Comparison of ENCODE assay signal across 22 cellular contexts in genomic region chr16:48049832-48050231, GRCh38.
A peak's percentile ranks its signal among the peaks of the same experiment; 100 is the strongest.
DNase-seq lines count a peak whose midpoint lies in the region; ATAC-seq and TF ChIP-seq lines count a peak whose summit lies in the region.
"Had no signal": no experiment of that assay in that cellular context is flagged by ENCODE, and none has a peak within 500 bp of the region (broad histone marks: within the 10 kb centered on the region; RNA-seq: fewer than 3 reads in every experiment).

No MANE protein-coding gene starts in this region.

- no peaks in the 10 kb centered on the region for H3K27me3 Mint-ChIP-seq in endodermal cell (ENCODE audit: insufficient read depth)
- peaks cover 5% of the 10 kb centered on the region for H3K27me3 Mint-ChIP-seq in neural progenitor cell (ENCODE audit: insufficient read depth, low read depth)

- WGBS in endodermal cell (ENCODE audit: insufficient coverage in 1 of 2, insufficient read length in 1 of 2), 2 experiments: 87 to 88% methylated on average over 3 of the region's 3 CpGs

- H3K4me1 ChIP-seq in endodermal cell (ENCODE audit: control insufficient read depth, insufficient read depth, low read length): peaks cover 33% of the 10 kb centered on the region
- peaks cover 26% of the 10 kb centered on the region for H3K4me1 ChIP-seq in neural progenitor cell

- H3K4me1 Mint-ChIP-seq in endodermal cell: peaks cover 53% of the 10 kb centered on the region
- peaks cover 20% of the 10 kb centered on the region for H3K4me1 Mint-ChIP-seq in neural progenitor cell

- ATAC-seq in HG02885 (IDR thresholded peaks at IDR 0.05; ENCODE audit: poor library complexity, unreplicated experiment) (no peak), GM18907 (IDR thresholded peaks at IDR 0.05; ENCODE audit: unreplicated experiment) (no peak)
- ATAC-seq: A549; CD8-positive, alpha-beta T cell; HCT116; HepG2 had no signal

- H4K20me1 ChIP-seq in neural progenitor cell (ENCODE audit: low read depth): no peaks in the 10 kb centered on the region
- H4K20me1 ChIP-seq: BLaER1 had no signal

- H3F3A ChIP-seq in neural progenitor cell (ENCODE audit: low read depth): peaks cover 6% of the 10 kb centered on the region

- no peaks in the 10 kb centered on the region for H3K9me3 Mint-ChIP-seq in endodermal cell
- H3K9me3 Mint-ChIP-seq in neural progenitor cell: no peaks in the 10 kb centered on the region
- H3K9me3 Mint-ChIP-seq: CD14-positive monocyte; CD8-positive, alpha-beta T cell; IgD-negative memory B cell had no signal

- H3K27ac Mint-ChIP-seq in endodermal cell (no peak overlapping the region), neural progenitor cell (peak overlapping the region; percentile 82)
- H3K27ac Mint-ChIP-seq: CD14-positive monocyte; CD8-positive, alpha-beta T cell; IgD-negative memory B cell had no signal

- H3K9me3 ChIP-seq in endodermal cell (ENCODE audit: control insufficient read depth, low read length) (peaks cover 4% of the 10 kb centered on the region), neural progenitor cell (ENCODE audit: low read depth) (no peaks in the 10 kb centered on the region)
- H3K9me3 ChIP-seq: A549, BLaER1 had no signal

- H3K4me3 Mint-ChIP-seq in endodermal cell (no peak overlapping the region), neural progenitor cell (no peak overlapping the region)
- H3K4me3 Mint-ChIP-seq: CD14-positive monocyte; CD8-positive, alpha-beta T cell; IgD-negative memory B cell had no signal

- peak overlapping the region; percentile 16 for H3K4me3 ChIP-seq in endodermal cell (ENCODE audit: low read length)
- H3K4me3 ChIP-seq in neural progenitor cell: no peak overlapping the region
- H3K4me3 ChIP-seq: A549, BLaER1 had no signal

- H3K27me3 ChIP-seq in endodermal cell (ENCODE audit: control insufficient read depth, insufficient read depth, low read length, poor library complexity, severe bottlenecking): no peaks in the 10 kb centered on the region
- no peaks in the 10 kb centered on the region for H3K27me3 ChIP-seq in neural progenitor cell
- H3K27me3 ChIP-seq: BLaER1 had no signal

- peak; percentile 10 for DNase-seq in DMS53 (lab: John Stamatoyannopoulos, UW)
- DNase-seq in DMS53 treated with DMSO at 0.1 percent for 48 hours (lab: John Stamatoyannopoulos, UW; ENCODE audit: unreplicated experiment): no peak
- DNase-seq in M059J (ENCODE audit: low read depth): peak; percentile 26
- DNase-seq in endodermal cell: no peak
- no peak for DNase-seq in neural progenitor cell (ENCODE audit: low spot score)
- DNase-seq: AML-193; Calu3; CD8-positive, alpha-beta T cell; DMS 273 treated with DMSO at 0.1 percent for 48 hours; DMS79; GDM1; GOT3; H7 had no signal

- H3K4me2 ChIP-seq in neural progenitor cell: no peak overlapping the region
- H3K4me2 ChIP-seq: A549, BLaER1 had no signal

- H3K27ac ChIP-seq in endodermal cell (ENCODE audit: low read depth, low read length) (no peak overlapping the region), neural progenitor cell (no peak overlapping the region)
- H3K27ac ChIP-seq: 22Rv1, A549, BLaER1 had no signal

- no peaks in the 10 kb centered on the region for H3K36me3 ChIP-seq in endodermal cell (ENCODE audit: control insufficient read depth, insufficient read depth, low read length)
- no peaks in the 10 kb centered on the region for H3K36me3 ChIP-seq in neural progenitor cell
- H3K36me3 ChIP-seq: BLaER1 had no signal

- no peak overlapping the region for H3K9ac ChIP-seq in endodermal cell (ENCODE audit: extremely low read depth, low read length, poor library complexity, severe bottlenecking)
- no peak overlapping the region for H3K9ac ChIP-seq in neural progenitor cell
- H3K9ac ChIP-seq: BLaER1 had no signal

- no peak overlapping the region for H2AFZ ChIP-seq in neural progenitor cell (replicated peaks)

- no peak for TF ChIP-seq CTCF in endodermal cell (conservative IDR thresholded peaks at IDR 0.05)
- no peak for TF ChIP-seq CTCF in neural progenitor cell (IDR thresholded peaks at IDR 0.05)

- H3K36me3 Mint-ChIP-seq in endodermal cell (ENCODE audit: low read depth) (no peaks in the 10 kb centered on the region), neural progenitor cell (no peaks in the 10 kb centered on the region)
- H3K36me3 Mint-ChIP-seq: CD14-positive monocyte; CD8-positive, alpha-beta T cell had no signal

- H3K79me2 ChIP-seq in neural progenitor cell (ENCODE audit: low read depth): no peaks in the 10 kb centered on the region

Comparison
In these comparisons a context has a peak if more than half of its experiments do, and no peak if none do; other contexts are left out.
1. DNase-seq: peak in DMS53 (single experiment) and M059J (single experiment); none in DMS53 treated with DMSO at 0.1 percent for 48 hours (single experiment), endodermal cell (single experiment) and neural progenitor cell (single experiment).